31 cellular contexts compared by ENCODE assay signal in the genomic region with DNA sequence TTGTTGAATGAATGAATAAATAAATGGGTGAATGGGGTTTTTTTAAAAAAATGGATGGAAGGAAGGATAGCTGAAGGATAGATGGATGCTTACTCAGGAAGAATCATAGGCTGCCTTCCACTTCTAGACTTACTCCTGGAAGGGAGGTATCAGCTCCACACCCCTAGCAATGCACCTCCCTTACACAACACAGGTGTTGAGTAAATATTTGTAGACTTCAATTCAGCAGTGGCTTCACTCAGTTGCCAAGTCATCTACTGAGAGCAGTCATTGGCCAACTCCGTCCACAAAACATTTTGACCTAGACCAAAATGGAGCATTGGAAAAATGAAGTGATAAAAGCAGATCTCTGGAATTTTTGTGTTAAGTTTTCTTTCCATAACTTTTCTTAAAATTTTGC.
"Had no signal": no experiment of that assay in that cellular context is flagged by ENCODE, and none has a peak within 500 bp of the region (broad histone marks: within the 10 kb centered on the region; RNA-seq: fewer than 3 reads in every experiment).

No MANE protein-coding gene starts in this region.

- H3K27ac ChIP-seq: KMS-11, PC-9, RWPE1, VCaP had no signal

- ATAC-seq: activated CD8-positive, alpha-beta memory T cell treated with anti-CD3 and anti-CD28 coated beads, Interleukin-2, amount 10 ng/mL, durations not matched to agents 7 days and 5 days; activated naive CD8-positive, alpha-beta T cell treated with anti-CD3 and anti-CD28 coated beads, Interleukin-2, amount 50 U/mL, for 24 hours; Right ventricle myocardium inferior had no signal

- H2AFZ ChIP-seq: PC-9 had no signal

- H3K4me1 Mint-ChIP-seq: activated CD4-positive, alpha-beta memory T cell treated with anti-CD3 and anti-CD28 coated beads, Interleukin-2, amount 10 ng/mL, durations not matched to agents 7 days and 5 days; activated CD8-positive, alpha-beta memory T cell treated with anti-CD3 and anti-CD28 coated beads, Interleukin-2, amount 10 ng/mL, durations not matched to agents 7 days and 5 days; activated naive CD4-positive, alpha-beta T cell treated with anti-CD3 and anti-CD28 coated beads, Interleukin-2, amount 10 ng/mL, durations not matched to agents 7 days and 5 days; activated naive CD8-positive, alpha-beta T cell treated with anti-CD3 and anti-CD28 coated beads, Interleukin-2, amount 50 U/mL, for 24 hours had no signal

- H3K4me2 ChIP-seq: KMS-11, PC-9 had no signal

- H3K27ac Mint-ChIP-seq: activated CD4-positive, alpha-beta memory T cell treated with anti-CD3 and anti-CD28 coated beads, Interleukin-2, amount 10 ng/mL, durations not matched to agents 7 days and 5 days; activated CD8-positive, alpha-beta memory T cell treated with anti-CD3 and anti-CD28 coated beads, Interleukin-2, amount 10 ng/mL, durations not matched to agents 7 days and 5 days; activated naive CD4-positive, alpha-beta T cell treated with anti-CD3 and anti-CD28 coated beads, Interleukin-2, amount 10 ng/mL, durations not matched to agents 7 days and 5 days; activated naive CD8-positive, alpha-beta T cell; activated naive CD8-positive, alpha-beta T cell treated with anti-CD3 and anti-CD28 coated beads, Interleukin-2, amount 50 U/mL, for 24 hours had no signal

- H3K27me3 Mint-ChIP-seq: activated naive CD4-positive, alpha-beta T cell treated with anti-CD3 and anti-CD28 coated beads, Interleukin-2, amount 10 ng/mL, durations not matched to agents 7 days and 5 days had no signal

- H3K9ac ChIP-seq: KMS-11 had no signal

- H3K9me3 Mint-ChIP-seq: activated CD4-positive, alpha-beta memory T cell treated with anti-CD3 and anti-CD28 coated beads, Interleukin-2, amount 10 ng/mL, durations not matched to agents 7 days and 5 days; activated naive CD4-positive, alpha-beta T cell treated with anti-CD3 and anti-CD28 coated beads, Interleukin-2, amount 10 ng/mL, durations not matched to agents 7 days and 5 days had no signal

- H3K36me3 Mint-ChIP-seq: activated CD8-positive, alpha-beta memory T cell treated with anti-CD3 and anti-CD28 coated beads, Interleukin-2, amount 10 ng/mL, durations not matched to agents 7 days and 5 days; activated naive CD4-positive, alpha-beta T cell treated with anti-CD3 and anti-CD28 coated beads, Interleukin-2, amount 10 ng/mL, durations not matched to agents 7 days and 5 days; activated naive CD8-positive, alpha-beta T cell; brain had no signal

- DNase-seq: activated CD4-positive, alpha-beta memory T cell treated with anti-CD3 and anti-CD28 coated beads, Interleukin-2, amount 10 ng/mL, durations not matched to agents 7 days and 5 days; activated CD4-positive, alpha-beta T cell treated with anti-CD3 and anti-CD28 coated beads for 1 hour; activated CD4-positive, alpha-beta T cell treated with anti-CD3 and anti-CD28 coated beads for 48 hours; activated CD4-positive, CD25-positive, alpha-beta regulatory T cell; activated CD8-positive, alpha-beta memory T cell treated with anti-CD3 and anti-CD28 coated beads for 24 hours; activated CD8-positive, alpha-beta memory T cell treated with anti-CD3 and anti-CD28 coated beads, Interleukin-2, amount 10 ng/mL, durations not matched to agents 7 days and 5 days; activated CD8-positive, alpha-beta memory T cell treated with anti-CD3 and anti-CD28 coated beads, Interleukin-2, amount 50 U/mL, for 48 hours; activated effector memory CD4-positive, alpha-beta T cell treated with Interleukin-2 at 50 U/mL for 16 hours; activated naive CD4-positive, alpha-beta T cell treated with anti-CD3 and anti-CD28 coated beads, Interleukin-2, amount 10 ng/mL, durations not matched to agents 7 days and 5 days; activated naive CD8-positive, alpha-beta T cell treated with anti-CD3 and anti-CD28 coated beads, Interleukin-2, amount 50 U/mL, for 24 hours; activated T-cell treated with anti-CD3 and anti-CD28 coated beads, Interleukin-2, amount 50 U/mL, for 48 hours; anterior cingulate cortex; central memory CD4-positive, alpha-beta T cell; NCI-H1092 treated with DMSO at 0.1 percent for 48 hours; NCI-H1417; NCI-H146; NCI-H187; NCI-H345; NCI-H526 treated with DMSO at 0.1 percent for 48 hours; PC-9; SIG-M5; SW 1271; T-helper 1 cell; T-helper 2 cell; T-helper 9 cell had no signal

- H3K4me3 Mint-ChIP-seq: activated CD4-positive, alpha-beta memory T cell treated with anti-CD3 and anti-CD28 coated beads, Interleukin-2, amount 10 ng/mL, durations not matched to agents 7 days and 5 days; activated CD8-positive, alpha-beta memory T cell treated with anti-CD3 and anti-CD28 coated beads, Interleukin-2, amount 10 ng/mL, durations not matched to agents 7 days and 5 days; activated naive CD4-positive, alpha-beta T cell treated with anti-CD3 and anti-CD28 coated beads, Interleukin-2, amount 10 ng/mL, durations not matched to agents 7 days and 5 days; activated naive CD8-positive, alpha-beta T cell; activated naive CD8-positive, alpha-beta T cell treated with anti-CD3 and anti-CD28 coated beads, Interleukin-2, amount 50 U/mL, for 24 hours; brain had no signal

- H3K4me3 ChIP-seq: PC-9 had no signal
